Comparison of ENCODE assay signal across 8 cellular contexts in the genomic region with DNA sequence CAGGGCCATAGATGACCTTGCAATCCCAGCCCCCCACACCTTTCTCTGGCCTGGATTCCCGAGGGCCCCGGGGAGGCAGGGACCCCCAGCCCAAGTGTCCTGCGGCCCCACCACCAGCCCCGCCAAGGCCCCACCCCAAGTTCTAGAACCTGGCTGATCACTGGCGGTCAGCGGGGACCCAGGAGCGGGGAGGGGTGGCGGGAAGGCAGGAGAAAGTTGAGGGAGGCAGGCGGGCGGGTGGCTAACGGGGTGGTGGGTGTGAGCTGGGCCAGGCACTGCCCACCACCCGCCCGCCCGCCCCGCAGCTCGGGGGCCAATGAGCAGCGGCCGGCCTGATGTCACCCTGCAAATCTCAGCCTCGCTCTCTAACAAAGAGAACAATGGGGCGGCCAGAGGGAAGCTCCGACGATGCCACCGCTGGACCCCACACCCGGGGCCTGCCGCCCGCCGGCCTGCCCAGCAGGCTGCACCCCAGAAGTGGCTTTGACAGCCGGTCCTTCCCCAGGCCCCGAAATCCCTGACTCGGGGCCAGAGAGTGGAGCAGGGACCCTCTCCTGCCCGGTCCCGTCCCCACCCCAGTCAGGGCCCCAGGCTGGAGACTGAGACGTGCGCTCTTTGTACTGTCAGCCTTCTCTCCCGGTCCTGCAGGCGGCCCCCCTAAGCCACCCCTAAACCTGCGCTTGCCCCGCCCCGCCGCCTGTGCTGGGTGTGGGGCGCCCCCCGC.
A peak's percentile ranks its signal among the peaks of the same experiment; 100 is the strongest.
DNase-seq lines count a peak whose midpoint lies in the region; TF ChIP-seq lines count a peak whose summit lies in the region.

No MANE protein-coding gene starts in this region.

- TF ChIP-seq CTCF in GM20000 (IDR thresholded peaks at IDR 0.05; ENCODE audit: extremely low read depth, missing control alignments) = no peak

- DNase-seq in DMS79 (lab: John Stamatoyannopoulos, UW) = peak; percentile 49
- DNase-seq in NCI-H2196 (lab: John Stamatoyannopoulos, UW; ENCODE audit: unreplicated experiment) = peak; percentile 42
- peak in 60 of 61 donors; percentile 37 to 93 (median 80) for DNase-seq in caudate nucleus (lab: John Stamatoyannopoulos, UW)
- peak; percentile 85 for DNase-seq in iris pigment epithelial cell (ENCODE audit: low read depth)
- DNase-seq in smooth muscle cell of the brain vasculature (ENCODE audit: low read depth, low spot score) = peak; percentile 46
- no peak for DNase-seq in SKM-1 (lab: John Stamatoyannopoulos, UW; ENCODE audit: unreplicated experiment)
- no peak for DNase-seq in AML-193 (lab: John Stamatoyannopoulos, UW)
- no peak for DNase-seq in GM20000 (ENCODE audit: low spot score)

- H3K27ac ChIP-seq in caudate nucleus (ENCODE audit: low read depth, low read length) = peak overlapping the region; percentile 67

Comparison
In these comparisons a context has a peak if more than half of its experiments do, and no peak if none do; other contexts are left out.
1. DNase-seq: peak in DMS79 (single experiment), NCI-H2196 (single experiment), caudate nucleus (60 of 61), iris pigment epithelial cell (single experiment) and smooth muscle cell of the brain vasculature (single experiment); none in SKM-1 (single experiment), AML-193 (0 of 2) and GM20000 (single experiment).